In the genomic region with DNA sequence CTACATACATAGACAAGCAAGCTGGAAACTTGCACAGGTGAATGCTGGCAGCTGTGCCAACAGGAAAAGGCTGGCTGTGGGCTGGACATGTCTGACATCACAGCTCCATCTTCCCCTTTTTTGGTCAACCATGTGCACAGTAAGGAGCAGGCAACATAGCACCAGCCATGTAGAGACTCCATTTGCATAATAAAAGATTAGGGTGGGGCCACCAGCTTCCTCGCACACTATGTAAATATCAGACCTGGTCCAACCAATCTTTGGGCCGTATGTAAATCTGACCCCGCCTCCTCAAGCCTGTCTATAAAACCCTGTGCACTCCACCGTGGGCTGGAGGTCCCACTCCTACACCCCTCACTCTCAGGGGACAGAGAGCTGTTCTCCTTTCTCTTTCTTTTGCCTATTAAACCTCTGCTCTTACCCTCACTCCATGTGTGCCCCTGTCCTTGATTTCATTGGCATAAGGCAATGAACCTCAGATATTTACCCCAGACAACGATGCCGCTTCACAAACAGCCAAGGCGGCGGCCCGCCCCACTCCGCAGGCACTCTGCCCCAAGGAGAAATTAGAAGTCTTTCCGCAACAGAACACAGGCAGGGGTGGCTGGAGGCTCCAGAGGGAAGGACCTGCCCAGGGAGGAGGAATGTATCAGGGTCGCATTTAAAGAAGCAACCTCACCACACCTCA, we compare ENCODE assay signal across 15 cellular contexts.
"Had no signal": no experiment of that assay in that cellular context is flagged by ENCODE, and none has a peak within 500 bp of the region (broad histone marks: within the 10 kb centered on the region; RNA-seq: fewer than 3 reads in every experiment).

No MANE protein-coding gene starts in this region.

- H3K27ac ChIP-seq: colonic mucosa, esophagus squamous epithelium, lower lobe of right lung, uterus had no signal

- H3K4me3 ChIP-seq: colonic mucosa, esophagus squamous epithelium, lower lobe of right lung, smooth muscle cell, uterus had no signal

- H3K4me2 ChIP-seq: smooth muscle cell had no signal

- H3K27me3 ChIP-seq: colonic mucosa, esophagus squamous epithelium, thyroid gland, uterus had no signal

- H3K27ac Mint-ChIP-seq: activated T-helper 2 cell treated with anti-CD3 and anti-CD28 coated beads, Interferon-gamma antibody, Interleukin-2, Interleukin-4, amounts not matched to agents 10 μg/mL and 5 μg/mL and 100 μg/mL, durations not matched to agents 14 hours and 24 hours and 36 hours had no signal

- H3K4me1 ChIP-seq: colonic mucosa, esophagus squamous epithelium, lower lobe of right lung, uterus had no signal

- H3K36me3 ChIP-seq: colonic mucosa, esophagus squamous epithelium, lower lobe of right lung, thyroid gland, uterus had no signal

- DNase-seq: activated CD4-positive, alpha-beta T cell treated with anti-CD3 and anti-CD28 coated beads, Interleukin-2, amount 50 U/mL, for 1 hour; activated CD4-positive, CD25-positive, alpha-beta regulatory T cell; activated naive CD4-positive, alpha-beta T cell treated with anti-CD3 and anti-CD28 coated beads, Interleukin-2, amount 50 U/mL, for 16 hours; caudate nucleus; colonic mucosa; esophagus squamous epithelium; foreskin fibroblast; glutamatergic neuron; left cardiac atrium; lower lobe of right lung; midbrain; uterus had no signal

- H3K9me3 ChIP-seq: colonic mucosa, esophagus squamous epithelium, lower lobe of right lung, thyroid gland, uterus had no signal
